ENCODE assay signal across 2 cellular contexts in genomic region chr16:74637742-74638453, GRCh38.
A peak's percentile ranks its signal among the peaks of the same experiment; 100 is the strongest.
TF ChIP-seq lines count a peak whose summit lies in the region.

No MANE protein-coding gene starts in this region.

TF ChIP-seq in K562, 482 proteins besides CTCF, POLR2A, EP300 and RAD21 (continues in another document):
- no peak for TF ChIP-seq RBBP5 (IDR thresholded peaks at IDR 0.05; ENCODE audit: borderline replicate concordance, insufficient read depth, low read length, poor library complexity, severe bottlenecking)
- TF ChIP-seq NR2C2 (CRISPR knock-in tag; IDR thresholded peaks at IDR 0.05) = no peak
- no peak for TF ChIP-seq NR2C2 (tag; IDR thresholded peaks at IDR 0.05)
- no peak for TF ChIP-seq USF1 (CRISPR knock-in tag; IDR thresholded peaks at IDR 0.05)
- TF ChIP-seq ZNF518B (CRISPR knock-in tag; IDR thresholded peaks at IDR 0.05) = no peak
- no peak for TF ChIP-seq THRB (CRISPR knock-in tag; conservative IDR thresholded peaks at IDR 0.05)

TF ChIP-seq in liver, 16 proteins besides CTCF, POLR2A, EP300 and RAD21:
- TF ChIP-seq ZBTB33 (IDR thresholded peaks at IDR 0.05) (peak; percentile 20), JUND (IDR thresholded peaks at IDR 0.05) (no peak), RXRA (IDR thresholded peaks at IDR 0.05) (peak in 1 of 2 donors; percentile 20), REST (IDR thresholded peaks at IDR 0.05) (no peak), TAF1 (conservative IDR thresholded peaks at IDR 0.05) (no peak), ATF3 (IDR thresholded peaks at IDR 0.05) (no peak), FOXA2 (IDR thresholded peaks at IDR 0.05) (no peak), HNF4A (conservative IDR thresholded peaks at IDR 0.05) (peak in 1 of 2 donors; percentile 21), SP1 (IDR thresholded peaks at IDR 0.05) (peak; percentile 35), YY1 (IDR thresholded peaks at IDR 0.05) (peak; percentile 67), FOXA1 (IDR thresholded peaks at IDR 0.05) (no peak)
TF ChIP-seq in liver: peak in this region for 5.
